ENCODE assay signal across 8 cellular contexts in the genomic region with DNA sequence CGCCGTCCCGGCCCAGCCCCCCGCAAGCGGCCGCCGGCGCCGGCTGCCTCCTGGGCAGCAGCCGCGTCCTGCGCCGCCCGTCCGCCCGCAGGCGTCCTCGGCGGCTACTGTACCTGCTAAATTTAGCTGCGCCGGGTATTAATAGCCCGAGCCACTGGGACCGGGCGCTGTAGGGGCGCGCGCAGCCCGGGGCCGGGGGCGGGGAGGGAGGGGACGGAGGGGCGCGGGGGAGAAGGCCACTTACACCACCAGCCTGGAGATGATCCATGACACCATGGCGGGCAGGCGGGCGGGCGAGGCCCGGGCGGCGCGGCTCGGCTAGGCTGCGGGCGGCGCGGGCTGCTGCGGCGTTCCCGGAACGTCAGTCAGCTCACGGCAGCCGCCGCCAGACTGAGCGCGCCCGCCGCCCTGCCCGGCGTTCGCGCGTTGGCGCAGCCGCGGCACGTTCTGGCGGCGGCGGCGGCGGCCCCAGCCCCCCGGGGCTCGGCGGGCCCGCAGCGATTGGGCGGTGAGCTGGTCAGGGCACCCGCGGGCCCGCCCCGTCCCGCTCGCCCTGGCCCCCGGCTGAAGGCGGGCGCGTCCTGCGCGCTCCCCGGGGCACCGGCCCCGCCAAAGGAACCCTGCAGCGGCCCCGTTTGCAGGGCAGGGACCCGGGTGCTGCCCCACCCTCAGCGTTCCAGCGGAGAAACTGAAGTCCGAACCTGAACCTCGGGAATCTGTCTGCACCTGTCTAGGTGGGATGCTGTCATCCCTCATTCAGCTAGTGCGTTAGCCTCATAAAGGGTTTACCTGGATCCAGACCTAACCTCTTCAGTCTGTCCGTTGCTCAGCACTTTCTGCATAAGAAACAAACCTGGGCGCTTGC. TPM values are rescaled to one million over a fixed set of nuclear protein-coding genes. Genes with fewer than 3 reads are reported as not detected.
DNase-seq lines count a peak whose midpoint lies in the region; ATAC-seq and TF ChIP-seq lines count a peak whose summit lies in the region.

TSS of gene REEP1 (minus strand) at position 392 of the 865 bp plus-strand sequence. CDS start at position 276, 116 bp downstream.

- 0 out of 2 replicates have a peak, but pooled peaks cover 4% of the 10 kb centered on the region for H3K4me1 ChIP-seq in PC-3 (ENCODE audit: insufficient read depth, low read length)

- no peaks in the 10 kb centered on the region for H3F3A ChIP-seq in PC-3 (ENCODE audit: low read length, unreplicated experiment)

- H3K9ac ChIP-seq in PC-3 (ENCODE audit: low read length) = no peak within 1 kb of the TSS

- peak; percentile 66 for DNase-seq in activated CD8-positive, alpha-beta memory T cell treated with anti-CD3 and anti-CD28 coated beads for 24 hours
- DNase-seq in activated CD8-positive, alpha-beta memory T cell treated with anti-CD3 and anti-CD28 coated beads, Interleukin-2, amount 50 U/mL, for 4 hours = no peak
- DNase-seq in PC-3 (no peak), cardiac fibroblast (ENCODE audit: low read depth in 2 of 2) (peak in 1 of 2 donors; percentile 6), left colon (peak in 1 of 2 donors; percentile 32)
- no peak for DNase-seq in stimulated activated effector memory CD8-positive, alpha-beta T cell treated with anti-CD3 and anti-CD28 coated beads, Interleukin-12 subunit alpha, Interleukin-12 subunit beta, amount 100 ng/mL, for 72 hours (ENCODE audit: low spot score in 2 of 2)

- H3K27ac Mint-ChIP-seq in stimulated activated effector memory CD8-positive, alpha-beta T cell treated with anti-CD3 and anti-CD28 coated beads, Interleukin-12 subunit alpha, Interleukin-12 subunit beta, amount 100 ng/mL, for 72 hours = no peak within 1 kb of the TSS

- TF ChIP-seq CTCF in PC-3 (conservative IDR thresholded peaks at IDR 0.05; ENCODE audit: low read depth, low read length) (no peak), cardiac fibroblast (IDR thresholded peaks at IDR 0.05; ENCODE audit: low read depth, low read length) (no peak)

- H3K36me3 Mint-ChIP-seq in stimulated activated effector memory CD8-positive, alpha-beta T cell treated with anti-CD3 and anti-CD28 coated beads, Interleukin-12 subunit alpha, Interleukin-12 subunit beta, amount 100 ng/mL, for 72 hours = no peaks in the 10 kb centered on the region

- H3K4me1 Mint-ChIP-seq in stimulated activated effector memory CD8-positive, alpha-beta T cell treated with anti-CD3 and anti-CD28 coated beads, Interleukin-12 subunit alpha, Interleukin-12 subunit beta, amount 100 ng/mL, for 72 hours = peaks cover 17% of the 10 kb centered on the region

- no peak within 1 kb of the TSS for H3K27ac ChIP-seq in PC-3 (ENCODE audit: low read length)

- peak within 1 kb of the TSS; percentile 22 for H2AFZ ChIP-seq in PC-3 (ENCODE audit: low read length)

- intact Hi-C loops in PC-3 (cut with micrococcal nuclease) (no loop called here), left colon (cut with DNase I, micrococcal nuclease) (no loop called here)

- ATAC-seq in PC-3 = peak; percentile 66
- peak; percentile 75 for ATAC-seq in left colon
- peak; percentile 66 for ATAC-seq in stimulated activated effector memory CD8-positive, alpha-beta T cell treated with anti-CD3 and anti-CD28 coated beads, Interleukin-12 subunit alpha, Interleukin-12 subunit beta, amount 100 ng/mL, for 72 hours
- no peak for ATAC-seq in GM21390 (IDR thresholded peaks at IDR 0.05; ENCODE audit: unreplicated experiment)
- no peak for ATAC-seq in HG03108 (IDR thresholded peaks at IDR 0.05; ENCODE audit: unreplicated experiment)

- peaks cover 8% of the 10 kb centered on the region; the same call in 1 of the 2 replicates for H3K9me3 ChIP-seq in PC-3 (ENCODE audit: low read length)

- H4K20me1 ChIP-seq in PC-3 (ENCODE audit: low read length) = no peaks in the 10 kb centered on the region

- no peaks in the 10 kb centered on the region for H3K36me3 ChIP-seq in PC-3 (ENCODE audit: low read depth, low read length)

- H3K4me2 ChIP-seq in PC-3 (ENCODE audit: low read length) = peak within 1 kb of the TSS; percentile 77

- H3K9me2 ChIP-seq in PC-3 (replicated peaks; ENCODE audit: low read length) = no peaks in the 10 kb centered on the region

- POLR2A ChIA-PET in PC-3 (lab: Charles Lee; ENCODE audit: unreplicated experiment) = no interaction called here

- CTCF ChIA-PET in PC-3 (lab: Charles Lee) = interaction anchor here (0.5 kb wide), 1 partner anchor 29 kb away, joined by 3 read pairs; no protein-coding TSS in a partner anchor

- peaks cover 88% of the 10 kb centered on the region for H3K27me3 ChIP-seq in PC-3 (ENCODE audit: low read length)

- H3K4me3 ChIP-seq in PC-3 (ENCODE audit: low read length) (peak within 1 kb of the TSS; percentile 55), cardiac fibroblast (replicated peaks in 1 of 2; ENCODE audit: low read depth in 2 of 2, low read length in 2 of 2) (peak within 1 kb of the TSS; percentile 14 to 21)

- no TSS peak for BruUV-seq in PC-3 (replicated peaks; lab: Mats Ljungman, UMichigan)

- peak within 1 kb of the TSS; percentile 62 for H3K4me3 Mint-ChIP-seq in stimulated activated effector memory CD8-positive, alpha-beta T cell treated with anti-CD3 and anti-CD28 coated beads, Interleukin-12 subunit alpha, Interleukin-12 subunit beta, amount 100 ng/mL, for 72 hours

- peaks cover 9% of the 10 kb centered on the region for H3K9me3 Mint-ChIP-seq in stimulated activated effector memory CD8-positive, alpha-beta T cell treated with anti-CD3 and anti-CD28 coated beads, Interleukin-12 subunit alpha, Interleukin-12 subunit beta, amount 100 ng/mL, for 72 hours

- H3K79me2 ChIP-seq in PC-3 (ENCODE audit: low read length) = no peaks in the 10 kb centered on the region

RNA-seq across cellular contexts. Expression of gene REEP1, which starts in this region (rescaled TPM):
- 0.06 TPM in 1 of 2 replicates, not detected in the other for total RNA-seq in PC-3 (2014; rRNA removed)
- total RNA-seq in left colon = 1 to 10 TPM; 4.2 to 7.1 TPM

Comparison
In these comparisons a context has a peak if more than half of its experiments do, and no peak if none do; other contexts are left out.
1. Peak in ATAC-seq, H3K4me3 ChIP-seq and H3K4me2 ChIP-seq in PC-3; RNA of the gene not detected or under 1 TPM.
2. ATAC-seq: peak in left colon (single experiment) and stimulated activated effector memory CD8-positive, alpha-beta T cell treated with anti-CD3 and anti-CD28 coated beads, Interleukin-12 subunit alpha, Interleukin-12 subunit beta, amount 100 ng/mL, for 72 hours (single experiment); none in GM21390 (single experiment) and HG03108 (single experiment).